In the genomic region with DNA sequence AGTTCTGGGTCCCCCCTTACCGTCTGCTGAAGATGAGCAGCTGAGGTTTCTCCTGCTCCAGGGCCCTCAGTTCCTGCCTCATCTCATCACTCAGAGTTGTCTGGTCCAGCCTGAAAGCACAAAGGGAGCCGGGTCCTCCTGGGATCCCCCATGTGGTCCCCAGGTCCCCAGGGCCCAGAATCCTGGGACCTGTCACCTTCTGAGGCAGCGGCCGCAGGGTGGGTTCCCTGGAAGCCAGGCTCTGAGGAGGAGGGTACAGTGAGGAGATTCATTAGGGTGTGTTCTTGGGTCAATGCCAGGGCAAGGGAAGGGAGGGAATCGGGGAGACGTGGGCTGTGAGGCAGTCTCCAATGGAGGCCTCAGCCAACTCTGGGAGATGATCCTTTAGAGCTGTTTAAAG, we compare ENCODE assay signal across 12 cellular contexts.
"Had no signal": no experiment of that assay in that cellular context is flagged by ENCODE, and none has a peak within 500 bp of the region (broad histone marks: within the 10 kb centered on the region; RNA-seq: fewer than 3 reads in every experiment).

No MANE protein-coding gene starts in this region.

- H3K27me3 ChIP-seq: right lobe of liver had no signal

- H3K27me3 Mint-ChIP-seq: natural killer cell treated with Interleukin-12 subunit alpha and Interleukin-12 subunit beta and Interleukin-15 and Interleukin-18, amount 100 ng/mL, for 72 hours had no signal

- H3K4me3 Mint-ChIP-seq: endodermal cell; natural killer cell treated with Interleukin-12 subunit alpha and Interleukin-12 subunit beta and Interleukin-15 and Interleukin-18, amount 100 ng/mL, for 72 hours had no signal

- H3K27ac Mint-ChIP-seq: endodermal cell had no signal

- H3K36me3 ChIP-seq: right lobe of liver had no signal

- ATAC-seq: lower lobe of right lung; natural killer cell treated with Interleukin-12 subunit alpha and Interleukin-12 subunit beta and Interleukin-15 and Interleukin-18, amount 100 ng/mL, for 72 hours; psoas muscle; right lobe of liver had no signal

- H3K9me3 Mint-ChIP-seq: endodermal cell; natural killer cell treated with Interleukin-12 subunit alpha and Interleukin-12 subunit beta and Interleukin-15 and Interleukin-18, amount 100 ng/mL, for 72 hours had no signal

- H3K4me1 ChIP-seq: lower lobe of right lung, psoas muscle, right lobe of liver, stomach had no signal

- H3K27ac ChIP-seq: lower lobe of right lung, psoas muscle, right lobe of liver, stomach, thoracic aorta had no signal

- H3K4me3 ChIP-seq: lower lobe of right lung, psoas muscle, right lobe of liver, stomach, thoracic aorta had no signal

- H3K9me3 ChIP-seq: lower lobe of right lung, psoas muscle, right lobe of liver, stomach, thoracic aorta had no signal

- DNase-seq: activated gamma-delta T cell treated with Interleukin-2 at 50 U/mL for 16 hours; amygdala; endodermal cell; hippocampal formation; lower lobe of right lung; psoas muscle; right lobe of liver; stimulated activated CD4-positive, alpha-beta T cell treated with anti-CD3 and anti-CD28 coated beads, Interleukin-12 subunit alpha, Interleukin-12 subunit beta, amount 100 ng/mL, for 4 hours; stomach; T1000 had no signal
